Comparison of ENCODE assay signal across 4 cellular contexts in genomic region chr7:41069635-41070034, GRCh38.
"Had no signal": no experiment of that assay in that cellular context is flagged by ENCODE, and none has a peak within 500 bp of the region (broad histone marks: within the 10 kb centered on the region; RNA-seq: fewer than 3 reads in every experiment).

No MANE protein-coding gene starts in this region.

- H3K27ac Mint-ChIP-seq: IgD-negative memory B cell had no signal

- H3K4me3 ChIP-seq: K562 had no signal

- H3K4me3 Mint-ChIP-seq: IgD-negative memory B cell had no signal

- H3K4me1 Mint-ChIP-seq: IgD-negative memory B cell had no signal

- H3K27ac ChIP-seq: HL-60 had no signal

- DNase-seq: IMR-90 had no signal

- H3K27me3 Mint-ChIP-seq: IgD-negative memory B cell had no signal

- H3K36me3 Mint-ChIP-seq: IgD-negative memory B cell had no signal

- H3K9me3 Mint-ChIP-seq: IgD-negative memory B cell had no signal
